In the genomic region with DNA sequence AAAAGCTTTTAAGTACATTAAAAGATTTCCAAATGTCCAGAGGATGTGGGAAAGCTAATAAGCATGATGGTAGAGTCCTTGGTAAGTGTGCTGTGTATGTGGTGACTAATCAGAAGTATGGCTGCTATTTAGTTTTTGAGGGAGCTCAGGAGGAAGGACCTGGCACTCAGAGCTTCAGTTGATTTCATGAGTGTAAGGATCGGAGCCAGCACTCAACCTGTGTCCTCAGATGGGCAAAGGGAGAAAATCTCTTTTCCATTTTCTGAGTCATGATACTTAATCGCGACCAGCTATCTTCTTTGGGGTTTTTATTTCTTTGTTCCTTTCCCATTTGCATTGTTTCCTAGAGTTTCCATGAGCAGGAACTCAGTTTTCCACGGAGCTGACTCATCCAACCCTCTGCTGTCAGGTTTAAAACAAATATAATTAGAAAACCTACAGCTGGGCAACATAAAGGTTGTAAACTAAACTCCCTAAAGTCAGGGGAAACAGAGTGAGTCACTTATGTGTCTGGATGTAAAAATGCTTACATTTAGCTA, we compare ENCODE assay signal across 12 cellular contexts.
DNase-seq lines count a peak whose midpoint lies in the region; ATAC-seq and TF ChIP-seq lines count a peak whose summit lies in the region.
"Had no signal": no experiment of that assay in that cellular context is flagged by ENCODE, and none has a peak within 500 bp of the region (broad histone marks: within the 10 kb centered on the region; RNA-seq: fewer than 3 reads in every experiment).

No MANE protein-coding gene starts in this region.

- no peaks in the 10 kb centered on the region for H3K27me3 Mint-ChIP-seq in naive thymus-derived CD4-positive, alpha-beta T cell
- H3K27me3 Mint-ChIP-seq: type B pancreatic cell had no signal

- DNase-seq in NCI-H2107 treated with DMSO at 0.1 percent for 48 hours (lab: John Stamatoyannopoulos, UW; ENCODE audit: unreplicated experiment) (peak; percentile 47), NCI-H2107 (lab: John Stamatoyannopoulos, UW) (no peak), SJSA1 (ENCODE audit: low read depth in 1 of 2, low spot score in 2 of 2) (peak; percentile 53 to 87), fibroblast of the aortic adventitia (ENCODE audit: low read depth) (peak; percentile 74), smooth muscle cell of the brain vasculature (ENCODE audit: low read depth, low spot score) (peak; percentile 17), GM20000 (ENCODE audit: low spot score) (no peak)
- no peak for DNase-seq in naive thymus-derived CD4-positive, alpha-beta T cell
- DNase-seq: NCI-H2029 treated with DMSO at 0.1 percent for 48 hours; stimulated activated CD4-positive, alpha-beta T cell treated with anti-CD3 and anti-CD28 coated beads, Interleukin-2, amount 100 ng/mL, for 24 hours; T-helper 2 cell had no signal

- ATAC-seq in HG03097 (IDR thresholded peaks at IDR 0.05; ENCODE audit: low FRiP score, unreplicated experiment): no peak
- ATAC-seq in naive thymus-derived CD4-positive, alpha-beta T cell: no peak

- POLR2A ChIA-PET in naive thymus-derived CD4-positive, alpha-beta T cell (lab: Charles Lee): no interaction called here

- peaks cover 13 to 92% (median 63%) of the 10 kb centered on the region in 5 donors for H3K36me3 Mint-ChIP-seq in naive thymus-derived CD4-positive, alpha-beta T cell

- no peaks in the 10 kb centered on the region for H3K9me3 ChIP-seq in SJSA1 (replicated peaks)
- no peaks in the 10 kb centered on the region for H3K9me3 ChIP-seq in naive thymus-derived CD4-positive, alpha-beta T cell (ENCODE audit: control insufficient read depth in 2 of 3, low read length in 3 of 3)

- H3K36me3 ChIP-seq in SJSA1: no peaks in the 10 kb centered on the region
- peaks cover 0 to 56% (median 4%) of the 10 kb centered on the region in 3 experiments for H3K36me3 ChIP-seq in naive thymus-derived CD4-positive, alpha-beta T cell (ENCODE audit: control insufficient read depth in 2 of 3, insufficient read depth in 3 of 3, low read length in 3 of 3)

- TF ChIP-seq CTCF in fibroblast of the aortic adventitia (IDR thresholded peaks at IDR 0.05; ENCODE audit: insufficient read depth, low read length) (no peak), GM20000 (IDR thresholded peaks at IDR 0.05; ENCODE audit: extremely low read depth, missing control alignments) (no peak)

- no peaks in the 10 kb centered on the region for H3K4me1 Mint-ChIP-seq in naive thymus-derived CD4-positive, alpha-beta T cell

- peak overlapping the region; percentile 23 for H3K27ac ChIP-seq in SJSA1
- no peak overlapping the region for H3K27ac ChIP-seq in naive thymus-derived CD4-positive, alpha-beta T cell (ENCODE audit: low read depth, low read length)

- peaks cover 0 to 1% (median 0%) of the 10 kb centered on the region in 11 donors for H3K9me3 Mint-ChIP-seq in naive thymus-derived CD4-positive, alpha-beta T cell
- H3K9me3 Mint-ChIP-seq: type B pancreatic cell had no signal

- peaks cover 16% of the 10 kb centered on the region for H3K4me1 ChIP-seq in SJSA1 (replicated peaks)
- H3K4me1 ChIP-seq in naive thymus-derived CD4-positive, alpha-beta T cell (ENCODE audit: control insufficient read depth in 2 of 2, insufficient read depth in 2 of 2, low read length in 2 of 2): no peaks in the 10 kb centered on the region

- no peaks in the 10 kb centered on the region for H3K27me3 ChIP-seq in SJSA1 (replicated peaks)
- H3K27me3 ChIP-seq in naive thymus-derived CD4-positive, alpha-beta T cell (ENCODE audit: control insufficient read depth in 2 of 2, insufficient read depth in 2 of 2, low read length in 2 of 2): no peaks in the 10 kb centered on the region

- intact Hi-C loops in naive thymus-derived CD4-positive, alpha-beta T cell (cut with micrococcal nuclease): no loop called here

- H3K27ac Mint-ChIP-seq in naive thymus-derived CD4-positive, alpha-beta T cell: no peak overlapping the region
- H3K27ac Mint-ChIP-seq: type B pancreatic cell had no signal

- H3K4me3 Mint-ChIP-seq in naive thymus-derived CD4-positive, alpha-beta T cell: no peak overlapping the region
- H3K4me3 Mint-ChIP-seq: type B pancreatic cell had no signal

- CTCF ChIA-PET in naive thymus-derived CD4-positive, alpha-beta T cell (lab: Charles Lee): no interaction called here

- H3K4me3 ChIP-seq in SJSA1: no peak overlapping the region
- H3K4me3 ChIP-seq in fibroblast of the aortic adventitia (ENCODE audit: low read depth, low read length): no peak overlapping the region
- H3K4me3 ChIP-seq in naive thymus-derived CD4-positive, alpha-beta T cell (ENCODE audit: low read length): no peak overlapping the region

Comparison
In these comparisons a context has a peak if more than half of its experiments do, and no peak if none do; other contexts are left out.
1. DNase-seq: peak in NCI-H2107 treated with DMSO at 0.1 percent for 48 hours (single experiment), SJSA1 (2 of 2), fibroblast of the aortic adventitia (single experiment) and smooth muscle cell of the brain vasculature (single experiment); none in NCI-H2107 (single experiment), naive thymus-derived CD4-positive, alpha-beta T cell (0 of 9) and GM20000 (single experiment).